Comparison of ENCODE assay signal across 1 cellular context in genomic region chr4:40190880-40191815, GRCh38.
TF ChIP-seq lines count a peak whose summit lies in the region.

No MANE protein-coding gene starts in this region.

TF ChIP-seq in K562, 482 proteins besides CTCF, POLR2A, EP300 and RAD21 (continued from another document):
- TF ChIP-seq ZNF407 (IDR thresholded peaks at IDR 0.05; ENCODE audit: low read depth) (no peak), ETS1 (conservative IDR thresholded peaks at IDR 0.05; ENCODE audit: control insufficient read depth, low read depth, low read length) (no peak), BRCA1 (IDR thresholded peaks at IDR 0.05) (no peak), BRCA1 (CRISPR knock-in tag; IDR thresholded peaks at IDR 0.05) (no peak), PBX2 (CRISPR knock-in tag; IDR thresholded peaks at IDR 0.05; ENCODE audit: low read depth) (no peak), PBX2 (tag; conservative IDR thresholded peaks at IDR 0.05; ENCODE audit: low read depth) (peak; percentile 81), CTBP1 (IDR thresholded peaks at IDR 0.05; ENCODE audit: borderline replicate concordance) (peak; percentile 58; the same call in 1 of the 2 replicates), E2F5 (CRISPR knock-in tag; IDR thresholded peaks at IDR 0.05) (no peak), PCBP2 (IDR thresholded peaks at IDR 0.05; ENCODE audit: low read depth, low read length, poor library complexity, severe bottlenecking) (no peak), MEIS2 (IDR thresholded peaks at IDR 0.05; ENCODE audit: partially characterized antibody) (peak; percentile 89), ZNF324 (CRISPR knock-in tag; IDR thresholded peaks at IDR 0.05) (no peak), ZNF436 (CRISPR knock-in tag; IDR thresholded peaks at IDR 0.05) (no peak), PREB (CRISPR knock-in tag; IDR thresholded peaks at IDR 0.05) (0 out of 2 replicates have a peak, but pooled peaks have one; percentile 14), MYBL2 (IDR thresholded peaks at IDR 0.05; ENCODE audit: low read depth) (no peak), MYBL2 (CRISPR knock-in tag; IDR thresholded peaks at IDR 0.05; ENCODE audit: borderline replicate concordance) (no peak), DLX4 (CRISPR knock-in tag; IDR thresholded peaks at IDR 0.05) (no peak), KDM1A (IDR thresholded peaks at IDR 0.05) (peak; percentile 36 to 68; a peak in 3 of 4 replicates), ETV1 (tag; conservative IDR thresholded peaks at IDR 0.05; ENCODE audit: low read depth) (0 out of 2 replicates have a peak, but pooled peaks have one; percentile 36), CEBPG (CRISPR knock-in tag; IDR thresholded peaks at IDR 0.05) (no peak), CEBPG (tag; conservative IDR thresholded peaks at IDR 0.05 in 1 of 2, IDR thresholded peaks at IDR 0.05 in 1 of 2) (0 out of 4 replicates have a peak, but pooled peaks of 1 of the 2 experiments have one; percentile 5), L3MBTL2 (IDR thresholded peaks at IDR 0.05) (0 out of 2 replicates have a peak, but pooled peaks have one; percentile 13), CEBPB (tag; IDR thresholded peaks at IDR 0.05) (peak; percentile 77), JUND (IDR thresholded peaks at IDR 0.05; ENCODE audit: borderline replicate concordance, low read depth, low read length) (0 out of 2 replicates have a peak, but pooled peaks have one; percentile 2), JUND (tag; IDR thresholded peaks at IDR 0.05; ENCODE audit: borderline replicate concordance, low read depth, low read length) (no peak; the same call in 2 of the 3 replicates), ZHX1 (conservative IDR thresholded peaks at IDR 0.05; ENCODE audit: low read length) (no peak), FOXA3 (CRISPR knock-in tag; conservative IDR thresholded peaks at IDR 0.05 in 1 of 2, IDR thresholded peaks at IDR 0.05 in 1 of 2) (peak in 1 of 2 experiments; percentile 80; a peak in 2 of 4 replicates), MBD2 (IDR thresholded peaks at IDR 0.05; ENCODE audit: borderline replicate concordance, low read depth) (no peak), PKNOX1 (IDR thresholded peaks at IDR 0.05) (peak; percentile 72), ZNF212 (CRISPR knock-in tag; IDR thresholded peaks at IDR 0.05) (no peak), ZNF592 (IDR thresholded peaks at IDR 0.05) (0 out of 2 replicates have a peak, but pooled peaks have one; percentile 48), CBFB (CRISPR knock-in tag; IDR thresholded peaks at IDR 0.05) (no peak), U2AF2 (optimal IDR thresholded peaks at IDR 0.05; ENCODE audit: low read depth, low read length) (no peak), RBM17 (IDR thresholded peaks at IDR 0.05; ENCODE audit: borderline replicate concordance, low read depth, low read length) (no peak)
TF ChIP-seq in K562: peak in this region for 13.
